Comparison of ENCODE assay signal across 13 cellular contexts in the genomic region with DNA sequence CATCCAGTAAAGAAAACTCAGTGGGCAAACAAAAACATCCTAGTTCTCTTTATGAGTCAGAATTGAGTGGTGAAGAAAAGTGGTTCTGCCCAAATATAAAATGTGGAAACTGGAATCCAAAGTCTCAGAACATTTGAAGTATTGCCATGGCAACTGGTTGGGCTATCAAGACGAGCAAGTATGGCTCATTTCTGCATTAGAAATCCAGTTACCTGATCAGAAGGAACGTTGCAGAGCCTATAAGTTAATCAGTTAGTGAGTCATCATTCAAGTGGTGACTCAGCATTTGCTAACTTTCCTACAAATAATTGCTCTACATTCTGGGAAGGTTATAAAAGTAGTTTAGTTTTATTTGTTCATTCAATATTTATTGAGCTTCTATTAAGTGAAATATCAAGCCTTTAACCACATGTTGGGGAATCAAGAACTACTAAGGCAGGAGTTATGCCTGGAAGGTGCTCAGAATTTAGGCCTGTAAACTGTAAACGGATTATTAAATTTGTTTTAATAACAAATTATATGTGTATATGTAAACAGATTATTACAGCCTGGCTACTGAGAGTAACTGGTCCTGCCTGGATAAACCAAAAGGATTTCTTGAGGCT.
DNase-seq lines count a peak whose midpoint lies in the region; ATAC-seq and TF ChIP-seq lines count a peak whose summit lies in the region.
"Had no signal": no experiment of that assay in that cellular context is flagged by ENCODE, and none has a peak within 500 bp of the region (broad histone marks: within the 10 kb centered on the region; RNA-seq: fewer than 3 reads in every experiment).

No MANE protein-coding gene starts in this region.

- peaks cover 0 to 7% of the 10 kb centered on the region in 2 donors for H3K4me1 ChIP-seq in lung (ENCODE audit: control insufficient read depth in 2 of 2, insufficient read depth in 2 of 2, low read length in 2 of 2)
- H3K4me1 ChIP-seq in HAP-1: no peaks in the 10 kb centered on the region

- H3K4me1 Mint-ChIP-seq in stimulated activated naive B cell treated with anti-CD40 and anti-IgM and Interleukin-4, amounts not matched to agents 10 μg/mL and 1 μg/mL and 100 μg/mL, for 72 hours: no peaks in the 10 kb centered on the region
- H3K4me1 Mint-ChIP-seq: activated naive CD8-positive, alpha-beta T cell treated with anti-CD3 and anti-CD28 coated beads, Interleukin-2, amount 50 U/mL, for 24 hours; CD4-positive, CD25-positive, alpha-beta regulatory T cell had no signal

- in situ Hi-C loops in HAP-1 (cut with MboI; ENCODE audit: low sequenced_read_pairs): no loop called here

- peak overlapping the region; percentile 77 for H3K27ac ChIP-seq in caudate nucleus (ENCODE audit: low read depth, low read length)
- no peak overlapping the region for H3K27ac ChIP-seq in lung (ENCODE audit: low read depth in 1 of 2, low read length in 1 of 2)
- H3K27ac ChIP-seq in substantia nigra (ENCODE audit: low read depth, low read length, poor library complexity, severe bottlenecking): no peak overlapping the region

- no peaks in the 10 kb centered on the region for H3K27me3 ChIP-seq in lung (ENCODE audit: control insufficient read depth, insufficient read depth)
- no peaks in the 10 kb centered on the region for H3K27me3 ChIP-seq in HAP-1 (ENCODE audit: low read depth)

- H3K36me3 ChIP-seq in lung (ENCODE audit: control insufficient read depth in 2 of 2, insufficient read depth in 2 of 2, low read length in 2 of 2) (no peaks in the 10 kb centered on the region), HAP-1 (replicated peaks) (no peaks in the 10 kb centered on the region)

- H3K36me3 Mint-ChIP-seq in stimulated activated naive B cell treated with anti-CD40 and anti-IgM and Interleukin-4, amounts not matched to agents 10 μg/mL and 1 μg/mL and 100 μg/mL, for 72 hours: no peaks in the 10 kb centered on the region
- H3K36me3 Mint-ChIP-seq: CD4-positive, CD25-positive, alpha-beta regulatory T cell had no signal

- H3K27ac Mint-ChIP-seq in stimulated activated naive B cell treated with anti-CD40 and anti-IgM and Interleukin-4, amounts not matched to agents 10 μg/mL and 1 μg/mL and 100 μg/mL, for 72 hours: no peak overlapping the region
- H3K27ac Mint-ChIP-seq: activated naive CD8-positive, alpha-beta T cell treated with anti-CD3 and anti-CD28 coated beads, Interleukin-2, amount 50 U/mL, for 24 hours; CD4-positive, CD25-positive, alpha-beta regulatory T cell; progenitor cell of endocrine pancreas had no signal

- H3K9me3 ChIP-seq in lung (ENCODE audit: control insufficient read depth in 2 of 2, insufficient read depth in 1 of 2, low read length in 1 of 2): no peaks in the 10 kb centered on the region
- no peaks in the 10 kb centered on the region for H3K9me3 ChIP-seq in HAP-1

- H3K4me3 ChIP-seq in AG10803 (ENCODE audit: low read length) (no peak overlapping the region), lung (no peak overlapping the region), HAP-1 (no peak overlapping the region)

- H3K27me3 Mint-ChIP-seq in stimulated activated naive B cell treated with anti-CD40 and anti-IgM and Interleukin-4, amounts not matched to agents 10 μg/mL and 1 μg/mL and 100 μg/mL, for 72 hours: peaks cover 0 to 6% of the 10 kb centered on the region in 2 donors
- H3K27me3 Mint-ChIP-seq: CD4-positive, CD25-positive, alpha-beta regulatory T cell had no signal

- no peak overlapping the region for H3K4me3 Mint-ChIP-seq in stimulated activated naive B cell treated with anti-CD40 and anti-IgM and Interleukin-4, amounts not matched to agents 10 μg/mL and 1 μg/mL and 100 μg/mL, for 72 hours
- H3K4me3 Mint-ChIP-seq: activated naive CD8-positive, alpha-beta T cell treated with anti-CD3 and anti-CD28 coated beads, Interleukin-2, amount 50 U/mL, for 24 hours; CD4-positive, CD25-positive, alpha-beta regulatory T cell had no signal

- TF ChIP-seq CTCF in AG10803 (conservative IDR thresholded peaks at IDR 0.05; ENCODE audit: low read length) (no peak), lung (IDR thresholded peaks at IDR 0.05; ENCODE audit: control extremely low read depth, extremely low read depth) (no peak)

- WGBS in lung, 2 donors: 44 to 52% methylated on average over 3 of the region's 3 CpGs

- ATAC-seq in lung (ENCODE audit: insufficient read depth, low FRiP score): peak; percentile 40
- no peak for ATAC-seq in stimulated activated naive B cell treated with anti-CD40 and anti-IgM and Interleukin-4, amounts not matched to agents 10 μg/mL and 1 μg/mL and 100 μg/mL, for 72 hours (replicated peaks)
- ATAC-seq: activated naive CD8-positive, alpha-beta T cell treated with anti-CD3 and anti-CD28 coated beads, Interleukin-2, amount 50 U/mL, for 24 hours had no signal

- DNase-seq in AG10803 (ENCODE audit: low read depth) (peak; percentile 61), M059J (ENCODE audit: low read depth) (peak; percentile 5), caudate nucleus (lab: John Stamatoyannopoulos, UW) (peak in 8 of 61 donors; percentile 2 to 78 (median 13)), lung (ENCODE audit: low spot score) (no peak), HAP-1 (ENCODE audit: low spot score in 2 of 2) (no peak), SHP77 treated with DMSO at 0.1 percent for 48 hours (lab: John Stamatoyannopoulos, UW) (no peak), substantia nigra (lab: John Stamatoyannopoulos, UW) (no peak)
- DNase-seq in stimulated activated naive B cell treated with anti-CD40 and anti-IgM and Interleukin-4, amounts not matched to agents 10 μg/mL and 1 μg/mL and 100 μg/mL, for 72 hours: no peak
- DNase-seq: activated naive CD8-positive, alpha-beta T cell treated with anti-CD3 and anti-CD28 coated beads, Interleukin-2, amount 50 U/mL, for 24 hours; CD4-positive, CD25-positive, alpha-beta regulatory T cell; NCI-H1092 treated with DMSO at 0.1 percent for 48 hours; SW 1271 had no signal

- H3K9me3 Mint-ChIP-seq in stimulated activated naive B cell treated with anti-CD40 and anti-IgM and Interleukin-4, amounts not matched to agents 10 μg/mL and 1 μg/mL and 100 μg/mL, for 72 hours: no peaks in the 10 kb centered on the region
- H3K9me3 Mint-ChIP-seq: activated naive CD8-positive, alpha-beta T cell treated with anti-CD3 and anti-CD28 coated beads, Interleukin-2, amount 50 U/mL, for 24 hours had no signal

Comparison
In these comparisons a context has a peak if more than half of its experiments do, and no peak if none do; other contexts are left out.
1. DNase-seq: peak in AG10803 (single experiment) and M059J (single experiment); none in lung (single experiment), stimulated activated naive B cell treated with anti-CD40 and anti-IgM and Interleukin-4, amounts not matched to agents 10 μg/mL and 1 μg/mL and 100 μg/mL, for 72 hours (single experiment), HAP-1 (0 of 2), SHP77 treated with DMSO at 0.1 percent for 48 hours (single experiment) and substantia nigra (0 of 49).